ENCODE assay signal across 9 cellular contexts in genomic region chr17:79933863-79934652, GRCh38.
DNase-seq lines count a peak whose midpoint lies in the region; ATAC-seq and TF ChIP-seq lines count a peak whose summit lies in the region.
"Had no signal": no experiment of that assay in that cellular context is flagged by ENCODE, and none has a peak within 500 bp of the region (broad histone marks: within the 10 kb centered on the region; RNA-seq: fewer than 3 reads in every experiment).

No MANE protein-coding gene starts in this region.

- H3K9me3 ChIP-seq in heart right ventricle (no peaks in the 10 kb centered on the region), esophagus squamous epithelium (no peaks in the 10 kb centered on the region)

- peak; percentile 25 to 26 for DNase-seq in activated T-cell treated with anti-CD3 and anti-CD28 coated beads, Interleukin-2, amount 50 U/mL, for 72 hours
- DNase-seq in activated T-cell treated with anti-CD3 and anti-CD28 coated beads, Interleukin-2, amount 50 U/mL, for 24 hours, result no peak
- no peak for DNase-seq in RWPE1 (ENCODE audit: low spot score)
- no peak for DNase-seq in heart right ventricle
- DNase-seq in substantia nigra (lab: John Stamatoyannopoulos, UW), result peak in 45 of 49 donors; percentile 8 to 85 (median 51)
- DNase-seq in RKO (ENCODE audit: low spot score), result no peak
- DNase-seq in esophagus squamous epithelium (lab: John Stamatoyannopoulos, UW), result no peak
- DNase-seq: NCI-H1105 treated with DMSO at 0.1 percent for 48 hours had no signal

- TF ChIP-seq CTCF in RWPE1 (conservative IDR thresholded peaks at IDR 0.05; ENCODE audit: low read depth) (no peak), heart right ventricle (IDR thresholded peaks at IDR 0.05) (no peak), esophagus squamous epithelium (IDR thresholded peaks at IDR 0.05) (no peak)

- H3K27me3 Mint-ChIP-seq in activated T-cell treated with anti-CD3 and anti-CD28 coated beads, Interleukin-2, amount 50 U/mL, for 72 hours (ENCODE audit: low read depth), result peaks cover 44% of the 10 kb centered on the region
- peaks cover 66% of the 10 kb centered on the region for H3K27me3 Mint-ChIP-seq in activated T-cell treated with anti-CD3 and anti-CD28 coated beads, Interleukin-2, amount 50 U/mL, for 24 hours

- no peak overlapping the region for H3K27ac Mint-ChIP-seq in activated T-cell treated with anti-CD3 and anti-CD28 coated beads, Interleukin-2, amount 50 U/mL, for 72 hours
- no peak overlapping the region for H3K27ac Mint-ChIP-seq in activated T-cell treated with anti-CD3 and anti-CD28 coated beads, Interleukin-2, amount 50 U/mL, for 24 hours

- H3K4me3 ChIP-seq in heart right ventricle (no peak overlapping the region), esophagus squamous epithelium (no peak overlapping the region)

- peak overlapping the region; percentile 12; the same call in 1 of the 2 replicates for H3K27ac ChIP-seq in RWPE1
- no peak overlapping the region for H3K27ac ChIP-seq in heart right ventricle
- H3K27ac ChIP-seq in substantia nigra (ENCODE audit: low read depth, low read length, poor library complexity, severe bottlenecking), result no peak overlapping the region
- no peak overlapping the region for H3K27ac ChIP-seq in esophagus squamous epithelium

- WGBS in heart right ventricle, 2 donors, result 68 to 70% methylated on average over 22 of the region's 22 CpGs
- 30 to 46% methylated on average over 2 to 6 of the region's 22 CpGs for WGBS in esophagus squamous epithelium, 2 donors

- TF ChIP-seq POLR2A in esophagus squamous epithelium (IDR thresholded peaks at IDR 0.05), result no peak

- H3K4me3 Mint-ChIP-seq in activated T-cell treated with anti-CD3 and anti-CD28 coated beads, Interleukin-2, amount 50 U/mL, for 72 hours, result peak overlapping the region in 1 of 2 donors; percentile 23
- no peak overlapping the region for H3K4me3 Mint-ChIP-seq in activated T-cell treated with anti-CD3 and anti-CD28 coated beads, Interleukin-2, amount 50 U/mL, for 24 hours

- H3K27me3 ChIP-seq in heart right ventricle (peaks cover 9 to 44% (median 35%) of the 10 kb centered on the region in 7 donors), esophagus squamous epithelium (peaks cover 5 to 49% (median 16%) of the 10 kb centered on the region in 4 donors)

- POLR2A ChIA-PET in RWPE1 (lab: Yijun Ruan, JAX; ENCODE audit: low non-redundant PET), result no interaction called here

- peak; percentile 54 to 68 for ATAC-seq in activated T-cell treated with anti-CD3 and anti-CD28 coated beads, Interleukin-2, amount 50 U/mL, for 72 hours (replicated peaks in 1 of 2)
- peak in 5 of 8 donors; percentile 9 to 43 (median 38) for ATAC-seq in heart right ventricle
- ATAC-seq in GM21737 (IDR thresholded peaks at IDR 0.05; ENCODE audit: unreplicated experiment), result no peak

- H3K36me3 ChIP-seq in heart right ventricle (no peaks in the 10 kb centered on the region), esophagus squamous epithelium (peaks cover 0 to 4% (median 0%) of the 10 kb centered on the region in 3 donors)

- peaks cover 27% of the 10 kb centered on the region for H3K4me1 Mint-ChIP-seq in activated T-cell treated with anti-CD3 and anti-CD28 coated beads, Interleukin-2, amount 50 U/mL, for 72 hours (ENCODE audit: low read depth)
- H3K4me1 Mint-ChIP-seq in activated T-cell treated with anti-CD3 and anti-CD28 coated beads, Interleukin-2, amount 50 U/mL, for 24 hours (ENCODE audit: low read depth), result peaks cover 7% of the 10 kb centered on the region

- no peaks in the 10 kb centered on the region for H3K9me3 Mint-ChIP-seq in activated T-cell treated with anti-CD3 and anti-CD28 coated beads, Interleukin-2, amount 50 U/mL, for 72 hours
- no peaks in the 10 kb centered on the region for H3K9me3 Mint-ChIP-seq in activated T-cell treated with anti-CD3 and anti-CD28 coated beads, Interleukin-2, amount 50 U/mL, for 24 hours

- CTCF ChIA-PET in RWPE1 (lab: Yijun Ruan, JAX), result interaction anchor here (0.5 to 0.7 kb wide), 4 partner anchors 9 to 190 kb away, joined by 3 read pairs; no protein-coding TSS in a partner anchor

- H3K4me1 ChIP-seq in heart right ventricle (peaks cover 3 to 26% (median 15%) of the 10 kb centered on the region in 9 donors), esophagus squamous epithelium (peaks cover 19 to 49% (median 26%) of the 10 kb centered on the region in 3 donors)

- no peaks in the 10 kb centered on the region for H3K36me3 Mint-ChIP-seq in activated T-cell treated with anti-CD3 and anti-CD28 coated beads, Interleukin-2, amount 50 U/mL, for 72 hours (ENCODE audit: insufficient read depth in 2 of 2)
- H3K36me3 Mint-ChIP-seq in activated T-cell treated with anti-CD3 and anti-CD28 coated beads, Interleukin-2, amount 50 U/mL, for 24 hours (ENCODE audit: low read depth), result no peaks in the 10 kb centered on the region

- intact Hi-C loops in heart right ventricle (cut with DNase I), result no loop called here
- intact Hi-C loops in esophagus squamous epithelium (cut with DNase I), result no loop called here

Comparison
In these comparisons a context has a peak if more than half of its experiments do, and no peak if none do; other contexts are left out.
1. DNase-seq: peak in activated T-cell treated with anti-CD3 and anti-CD28 coated beads, Interleukin-2, amount 50 U/mL, for 72 hours (2 of 2) and substantia nigra (45 of 49); none in activated T-cell treated with anti-CD3 and anti-CD28 coated beads, Interleukin-2, amount 50 U/mL, for 24 hours (single experiment), RWPE1 (single experiment), heart right ventricle (0 of 2), RKO (single experiment) and esophagus squamous epithelium (single experiment).